ENCODE assay signal across 2 cellular contexts in the genomic region with DNA sequence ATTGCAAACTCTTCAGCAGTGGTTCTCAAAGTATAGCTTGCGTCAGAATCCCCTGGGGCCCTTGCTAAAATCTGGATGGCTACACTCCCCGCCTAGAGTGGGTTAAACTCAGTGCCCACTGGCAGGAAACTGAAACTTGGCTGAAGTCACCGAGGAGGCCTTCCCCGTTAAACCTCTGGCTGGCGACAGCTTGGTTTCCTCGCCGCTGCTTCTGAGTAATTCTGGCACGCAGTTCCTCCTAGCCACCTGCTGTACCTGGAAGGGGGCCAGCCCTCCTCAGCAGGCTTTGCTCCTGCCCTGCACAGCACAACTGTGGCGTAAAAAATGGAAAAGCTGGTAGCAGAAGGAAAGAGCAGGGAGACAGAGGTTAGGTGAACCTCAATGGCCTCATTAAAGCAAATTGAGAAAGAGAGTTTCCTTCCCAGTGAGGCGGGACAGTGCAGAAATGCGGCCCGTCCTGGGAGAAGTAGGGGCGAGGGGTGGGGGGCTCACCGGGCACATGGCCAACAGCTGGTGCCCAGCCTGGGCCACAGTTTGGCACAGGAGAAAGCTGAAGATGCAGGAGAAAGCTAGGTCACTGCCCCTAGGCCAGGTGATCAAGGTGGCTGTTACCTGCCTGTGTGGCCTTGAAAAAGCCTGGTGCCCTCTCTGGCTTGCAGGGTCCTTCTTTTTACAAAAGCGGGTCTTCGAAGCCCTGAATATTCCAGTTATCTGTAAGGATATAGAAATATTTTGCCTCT.
TF ChIP-seq lines count a peak whose summit lies in the region.

No MANE protein-coding gene starts in this region.

TF ChIP-seq in SK-N-SH treated with all-trans-retinoic acid at 6 μM for 48 hours, 23 proteins besides CTCF, POLR2A, EP300 and RAD21 (continued from another document):
- no peak for TF ChIP-seq ZFP30 (CRISPR knock-in tag; IDR thresholded peaks at IDR 0.05)
- TF ChIP-seq TCF4 (CRISPR knock-in tag; IDR thresholded peaks at IDR 0.05; ENCODE audit: borderline replicate concordance): no peak
- TF ChIP-seq TSHZ2 (CRISPR knock-in tag; IDR thresholded peaks at IDR 0.05): no peak
- TF ChIP-seq SNAI2 (CRISPR knock-in tag; IDR thresholded peaks at IDR 0.05): no peak
- TF ChIP-seq, protein P1, sequence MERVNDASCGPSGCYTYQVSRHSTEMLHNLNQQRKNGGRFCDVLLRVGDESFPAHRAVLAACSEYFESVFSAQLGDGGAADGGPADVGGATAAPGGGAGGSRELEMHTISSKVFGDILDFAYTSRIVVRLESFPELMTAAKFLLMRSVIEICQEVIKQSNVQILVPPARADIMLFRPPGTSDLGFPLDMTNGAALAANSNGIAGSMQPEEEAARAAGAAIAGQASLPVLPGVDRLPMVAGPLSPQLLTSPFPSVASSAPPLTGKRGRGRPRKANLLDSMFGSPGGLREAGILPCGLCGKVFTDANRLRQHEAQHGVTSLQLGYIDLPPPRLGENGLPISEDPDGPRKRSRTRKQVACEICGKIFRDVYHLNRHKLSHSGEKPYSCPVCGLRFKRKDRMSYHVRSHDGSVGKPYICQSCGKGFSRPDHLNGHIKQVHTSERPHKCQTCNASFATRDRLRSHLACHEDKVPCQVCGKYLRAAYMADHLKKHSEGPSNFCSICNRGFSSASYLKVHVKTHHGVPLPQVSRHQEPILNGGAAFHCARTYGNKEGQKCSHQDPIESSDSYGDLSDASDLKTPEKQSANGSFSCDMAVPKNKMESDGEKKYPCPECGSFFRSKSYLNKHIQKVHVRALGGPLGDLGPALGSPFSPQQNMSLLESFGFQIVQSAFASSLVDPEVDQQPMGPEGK (CRISPR knock-in tag; IDR thresholded peaks at IDR 0.05; ENCODE audit: borderline replicate concordance): no peak
- no peak for TF ChIP-seq PPARA (CRISPR knock-in tag; IDR thresholded peaks at IDR 0.05; ENCODE audit: borderline replicate concordance)
- no peak for TF ChIP-seq ZC3H10 (CRISPR knock-in tag; IDR thresholded peaks at IDR 0.05)
- TF ChIP-seq, protein P2, sequence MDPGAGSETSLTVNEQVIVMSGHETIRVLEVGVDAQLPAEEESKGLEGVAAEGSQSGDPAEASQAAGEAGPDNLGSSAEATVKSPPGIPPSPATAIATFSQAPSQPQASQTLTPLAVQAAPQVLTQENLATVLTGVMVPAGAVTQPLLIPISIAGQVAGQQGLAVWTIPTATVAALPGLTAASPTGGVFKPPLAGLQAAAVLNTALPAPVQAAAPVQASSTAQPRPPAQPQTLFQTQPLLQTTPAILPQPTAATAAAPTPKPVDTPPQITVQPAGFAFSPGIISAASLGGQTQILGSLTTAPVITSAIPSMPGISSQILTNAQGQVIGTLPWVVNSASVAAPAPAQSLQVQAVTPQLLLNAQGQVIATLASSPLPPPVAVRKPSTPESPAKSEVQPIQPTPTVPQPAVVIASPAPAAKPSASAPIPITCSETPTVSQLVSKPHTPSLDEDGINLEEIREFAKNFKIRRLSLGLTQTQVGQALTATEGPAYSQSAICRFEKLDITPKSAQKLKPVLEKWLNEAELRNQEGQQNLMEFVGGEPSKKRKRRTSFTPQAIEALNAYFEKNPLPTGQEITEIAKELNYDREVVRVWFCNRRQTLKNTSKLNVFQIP (CRISPR knock-in tag; IDR thresholded peaks at IDR 0.05; ENCODE audit: borderline replicate concordance, low read depth): no peak
- TF ChIP-seq RARB (CRISPR knock-in tag; IDR thresholded peaks at IDR 0.05): no peak
- no peak for TF ChIP-seq ZNF8 (CRISPR knock-in tag; IDR thresholded peaks at IDR 0.05)
- TF ChIP-seq TOX (CRISPR knock-in tag; IDR thresholded peaks at IDR 0.05; ENCODE audit: borderline replicate concordance): no peak

TF ChIP-seq in endothelial cell of umbilical vein, 7 proteins besides CTCF, POLR2A, EP300 and RAD21 (continued from another document):
- TF ChIP-seq JUN (IDR thresholded peaks at IDR 0.05; ENCODE audit: borderline replicate concordance, insufficient read depth, insufficient read length, low read depth): no peak
- no peak for TF ChIP-seq FOS (IDR thresholded peaks at IDR 0.05; ENCODE audit: borderline replicate concordance, insufficient read depth, low read length)
- TF ChIP-seq POLR2AphosphoS5 (IDR thresholded peaks at IDR 0.05; ENCODE audit: insufficient read depth, low read depth, low read length): no peak
- TF ChIP-seq MYC (IDR thresholded peaks at IDR 0.05; ENCODE audit: low read depth, low read length): no peak
TF ChIP-seq in endothelial cell of umbilical vein: peak in this region for 0.
